8 cellular contexts compared by ENCODE assay signal in the genomic region with DNA sequence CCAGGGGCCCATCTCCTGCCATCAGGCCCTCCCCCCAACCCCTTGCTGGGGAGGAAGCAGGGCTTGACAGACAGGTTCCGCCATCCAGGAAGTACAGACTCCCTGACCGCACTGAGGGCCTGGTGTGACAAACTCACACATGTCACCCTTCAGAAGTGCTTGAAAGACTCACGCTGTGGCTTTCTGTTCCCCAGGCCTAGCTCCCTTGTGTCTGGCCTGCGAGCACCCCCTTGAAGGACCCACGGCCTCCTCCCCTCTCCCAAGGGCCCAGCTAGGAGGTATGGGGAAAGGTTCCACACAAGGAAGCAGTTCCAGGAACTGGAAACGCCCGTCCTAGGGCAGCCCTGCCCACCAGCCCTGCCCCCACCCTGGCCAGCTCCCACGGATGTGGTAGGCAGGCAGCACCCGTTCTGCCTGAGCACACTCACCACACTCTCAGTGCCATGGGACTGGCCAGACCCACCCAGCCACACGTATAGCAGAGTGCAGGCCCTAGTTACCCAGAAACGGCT. TPM values are rescaled to one million over a fixed set of nuclear protein-coding genes. Genes with fewer than 3 reads are reported as not detected.
DNase-seq lines count a peak whose midpoint lies in the region; ATAC-seq, FAIRE-seq and TF ChIP-seq lines count a peak whose summit lies in the region.

No MANE protein-coding gene starts in this region.

- H3K9me3 ChIP-seq in MM.1S (replicated peaks; ENCODE audit: insufficient read depth, low read length) (no peaks in the 10 kb centered on the region), small intestine (ENCODE audit: control insufficient read depth, low read depth) (no peaks in the 10 kb centered on the region)

- no peak for TF ChIP-seq CTCF in MM.1S (IDR thresholded peaks at IDR 0.05; ENCODE audit: low read length)

- H3K9me2 ChIP-seq in MM.1S (replicated peaks; ENCODE audit: insufficient read depth, low read length): no peaks in the 10 kb centered on the region

- H3K36me3 ChIP-seq in MM.1S (replicated peaks; ENCODE audit: insufficient read depth, low read length) (0 out of 2 replicates have a peak, but pooled peaks cover 3% of the 10 kb centered on the region), small intestine (ENCODE audit: control insufficient read depth in 2 of 2, insufficient read depth in 2 of 2, low read length in 2 of 2) (peaks cover 3 to 6% of the 10 kb centered on the region in 2 donors)

- peaks cover 49% of the 10 kb centered on the region for H3K79me2 ChIP-seq in MM.1S (ENCODE audit: low read length)

- DNase-seq in GDM1 (lab: John Stamatoyannopoulos, UW) (peak; percentile 94), MM.1S (peak; percentile 24), Right ventricle myocardium superior (peak; percentile 74), small intestine (peak; percentile 75), NCI-H1436 (lab: John Stamatoyannopoulos, UW) (no peak), NCI-H524 (lab: John Stamatoyannopoulos, UW) (no peak)
- DNase-seq in activated CD8-positive, alpha-beta memory T cell treated with anti-CD3 and anti-CD28 coated beads for 4 hours (ENCODE audit: low read depth in 2 of 2): peak; percentile 62 to 65

- H3K27me3 ChIP-seq in MM.1S (replicated peaks; ENCODE audit: insufficient read depth, low read length) (no peaks in the 10 kb centered on the region), small intestine (ENCODE audit: control insufficient read depth in 2 of 2, insufficient read depth in 2 of 2, low read length in 2 of 2) (no peaks in the 10 kb centered on the region)

- 31 to 40% (median 36%) methylated on average over 11 of the region's 11 CpGs for WGBS in small intestine, 3 donors

- no peak for FAIRE-seq in small intestine (lab: Jason Lieb, UNC)

- H3K4me2 ChIP-seq in MM.1S (ENCODE audit: low read depth, low read length): peak overlapping the region; percentile 22; the same call in 1 of the 2 replicates

- intact Hi-C loops in Right ventricle myocardium superior (cut with DNase I): loop anchor here (5.0 kb wide), 1 partner anchor 135 kb away; no protein-coding TSS in a partner anchor

- ATAC-seq in GM21737 (IDR thresholded peaks at IDR 0.05; ENCODE audit: unreplicated experiment): peak; percentile 52
- ATAC-seq in Right ventricle myocardium superior (ENCODE audit: poor library complexity): peak; percentile 57

- H3K27ac ChIP-seq in MM.1S (ENCODE audit: low read length) (peak overlapping the region; percentile 79; the same call in 1 of the 2 replicates), small intestine (ENCODE audit: low read depth in 1 of 2, low read length in 1 of 2) (peak overlapping the region; percentile 52 to 93)

- H3K4me1 ChIP-seq in MM.1S (ENCODE audit: low read length) (peaks cover 39% of the 10 kb centered on the region), small intestine (ENCODE audit: control insufficient read depth in 2 of 2, insufficient read depth in 1 of 2, low read depth in 1 of 2, low read length in 1 of 2) (peaks cover 4 to 9% of the 10 kb centered on the region in 2 donors)

- H3F3A ChIP-seq in MM.1S (ENCODE audit: insufficient read depth, low read length): peaks cover 5% of the 10 kb centered on the region; the same call in 1 of the 2 replicates

- H4K20me1 ChIP-seq in MM.1S (ENCODE audit: insufficient read depth, low read length): no peaks in the 10 kb centered on the region

- H2AFZ ChIP-seq in MM.1S (ENCODE audit: low read length): no peak overlapping the region

- no peak overlapping the region for H3K4me3 ChIP-seq in MM.1S (ENCODE audit: low read length)
- no peak overlapping the region for H3K4me3 ChIP-seq in small intestine (ENCODE audit: low read depth in 1 of 2, low read length in 2 of 2)

- peak overlapping the region; percentile 26; the same call in 1 of the 2 replicates for H3K9ac ChIP-seq in MM.1S (ENCODE audit: low read length)

RNA-seq across cellular contexts. Expression of gene SLC2A1, which starts 26.7 kb away (rescaled TPM):
- 41.2 TPM for total RNA-seq in Right ventricle myocardium superior
- polyA plus RNA-seq in small intestine: 10 to 100 TPM in 1 of 3 donors, 1 to 10 TPM in 2; 1.1 to 13.5 (median 3.2) TPM

Comparison
In these comparisons a context has a peak if more than half of its experiments do, and no peak if none do; other contexts are left out.
1. DNase-seq: peak in GDM1 (single experiment), MM.1S (single experiment), activated CD8-positive, alpha-beta memory T cell treated with anti-CD3 and anti-CD28 coated beads for 4 hours (2 of 2), Right ventricle myocardium superior (single experiment) and small intestine (single experiment); none in NCI-H1436 (single experiment) and NCI-H524 (0 of 2).